Comparison of ENCODE assay signal across 8 cellular contexts in the genomic region with DNA sequence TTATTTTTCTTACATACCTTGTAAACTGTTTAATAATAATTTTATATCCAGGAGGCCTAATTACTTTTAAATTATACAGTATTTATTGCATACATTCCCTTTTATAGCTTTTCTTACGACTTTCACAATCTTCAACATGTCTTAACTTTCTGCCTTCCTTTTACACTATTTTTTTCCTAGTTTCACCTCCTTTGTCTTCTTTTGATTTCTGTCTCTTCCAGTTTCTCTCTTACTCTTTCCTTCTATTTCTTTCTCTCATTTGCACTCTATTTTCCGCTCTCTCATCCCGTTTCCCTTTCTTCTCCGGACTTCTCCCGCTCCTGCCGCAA. TPM values are rescaled to one million over a fixed set of nuclear protein-coding genes. Genes with fewer than 3 reads are reported as not detected.
DNase-seq lines count a peak whose midpoint lies in the region; ATAC-seq and TF ChIP-seq lines count a peak whose summit lies in the region.

No MANE protein-coding gene starts in this region.

- H4K20me1 ChIP-seq in Karpas-422 (ENCODE audit: insufficient read depth, low read depth, low read length), result no peaks in the 10 kb centered on the region

- H3K4me1 ChIP-seq in A673 (ENCODE audit: insufficient read depth, low read length, poor library complexity, severe bottlenecking) (peaks cover 7% of the 10 kb centered on the region), Karpas-422 (ENCODE audit: low read length) (peaks cover 33% of the 10 kb centered on the region), endocrine pancreas (ENCODE audit: control insufficient read depth, insufficient read depth, low read length) (no peaks in the 10 kb centered on the region)

- peak overlapping the region; percentile 53 for H3K4me3 ChIP-seq in A673 (ENCODE audit: low read depth, low read length, poor library complexity, severe bottlenecking)
- H3K4me3 ChIP-seq in Karpas-422 (ENCODE audit: low read length), result no peak overlapping the region
- H3K4me3 ChIP-seq in endocrine pancreas (ENCODE audit: control insufficient read depth, insufficient read depth, low read length), result peak overlapping the region; percentile 68

- H3K27me3 Mint-ChIP-seq in naive B cell, result no peaks in the 10 kb centered on the region

- H3K9ac ChIP-seq in Karpas-422 (ENCODE audit: low read length) (no peak overlapping the region), endocrine pancreas (ENCODE audit: control insufficient read depth, insufficient read depth, low read length) (no peak overlapping the region)

- H3K27ac Mint-ChIP-seq in naive B cell, result peak overlapping the region; percentile 44 to 96 (median 92)

- H3K4me1 Mint-ChIP-seq in naive B cell, result peaks cover 34 to 60% (median 54%) of the 10 kb centered on the region in 3 donors

- H3K27ac ChIP-seq in A673 (ENCODE audit: low read depth, low read length, poor library complexity, severe bottlenecking) (peak overlapping the region; percentile 75), Karpas-422 (ENCODE audit: low read length) (peak overlapping the region; percentile 80; the same call in 1 of the 2 replicates)

- no peak for DNase-seq in A673 (ENCODE audit: low spot score)
- no peak for DNase-seq in Karpas-422
- no peak for DNase-seq in naive B cell
- DNase-seq in DMS53 treated with DMSO at 0.1 percent for 48 hours (lab: John Stamatoyannopoulos, UW; ENCODE audit: unreplicated experiment), result no peak
- no peak for DNase-seq in mesenteric fat pad (ENCODE audit: low spot score)
- DNase-seq in NCI-H2171 (lab: John Stamatoyannopoulos, UW), result no peak
- no peak for DNase-seq in NCI-H345 treated with DMSO at 0.1 percent for 48 hours (lab: John Stamatoyannopoulos, UW; ENCODE audit: unreplicated experiment)

- CTCF ChIA-PET in A673 (lab: Charles Lee), result interaction anchor here (0.6 kb wide), 1 partner anchor 21 kb away, joined by 3 read pairs; no protein-coding TSS in a partner anchor

- no peaks in the 10 kb centered on the region for H3K36me3 Mint-ChIP-seq in naive B cell

- ATAC-seq in naive B cell (ENCODE audit: low read depth in 2 of 2), result no peak

- H3K79me2 ChIP-seq in Karpas-422 (ENCODE audit: low read length), result peaks cover 62% of the 10 kb centered on the region

- peak overlapping the region; percentile 83 to 97 (median 88) for H3K4me3 Mint-ChIP-seq in naive B cell

- POLR2A ChIA-PET in A673 (lab: Charles Lee; ENCODE audit: low non-redundant PET), result no interaction called here

- peaks cover 7% of the 10 kb centered on the region for H3K36me3 ChIP-seq in A673 (ENCODE audit: insufficient read depth, low read length, poor library complexity, severe bottlenecking)
- peaks cover 28% of the 10 kb centered on the region for H3K36me3 ChIP-seq in Karpas-422 (ENCODE audit: insufficient read depth, low read length)
- no peaks in the 10 kb centered on the region for H3K36me3 ChIP-seq in endocrine pancreas (ENCODE audit: control insufficient read depth, insufficient read depth, low read length)

- H2AFZ ChIP-seq in Karpas-422 (ENCODE audit: low read length), result no peak overlapping the region

- no peak for TF ChIP-seq CTCF in A673 (conservative IDR thresholded peaks at IDR 0.05; ENCODE audit: low read depth, low read length)

- H3K27me3 ChIP-seq in A673 (replicated peaks; ENCODE audit: insufficient read depth, low read depth, low read length, poor library complexity) (no peaks in the 10 kb centered on the region), Karpas-422 (ENCODE audit: low read length) (no peaks in the 10 kb centered on the region), endocrine pancreas (ENCODE audit: control insufficient read depth, insufficient read depth, low read length) (no peaks in the 10 kb centered on the region)

- BruUV-seq in A673 (replicated peaks; lab: Mats Ljungman, UMichigan), result TSS peak; percentile 38

- no peaks in the 10 kb centered on the region for H3K9me3 ChIP-seq in A673 (ENCODE audit: low read depth, low read length, poor library complexity, severe bottlenecking)
- H3K9me3 ChIP-seq in Karpas-422 (ENCODE audit: low read length), result no peaks in the 10 kb centered on the region
- no peaks in the 10 kb centered on the region for H3K9me3 ChIP-seq in endocrine pancreas (ENCODE audit: control insufficient read depth, low read length)

- intact Hi-C loops in A673 (cut with micrococcal nuclease; ENCODE audit: unreplicated experiment), result no loop called here

- no peaks in the 10 kb centered on the region for H3K9me3 Mint-ChIP-seq in naive B cell

- H3K9me2 ChIP-seq in Karpas-422 (replicated peaks; ENCODE audit: insufficient read depth, low read length), result no peaks in the 10 kb centered on the region

- peak overlapping the region; percentile 57 for H3K4me2 ChIP-seq in Karpas-422 (ENCODE audit: low read depth, low read length, poor library complexity, severe bottlenecking)

RNA-seq across cellular contexts. Expression of gene ZNF552, which starts 11.5 kb away (rescaled TPM):
- total RNA-seq in A673 (2021) (5.4 and 10.6 TPM in 2 replicates), mesenteric fat pad (4.0 TPM)
- 17.7 and 20.3 TPM in 2 replicates for total RNA-seq in Karpas-422 (2014; rRNA removed; shearing (Covaris generic); ENCODE audit: low replicate concordance)
- polyA plus RNA-seq in naive B cell (ENCODE audit: low read depth in 6 of 6), result 10 to 100 TPM in 2 of 6 donors, 1 to 10 TPM in 4; 4.1 to 15.2 (median 6.3) TPM

RNA-seq across cellular contexts. Expression of gene ZNF587B, which starts 26.9 kb away (rescaled TPM):
- 17.3 and 20.0 TPM in 2 replicates for total RNA-seq in A673 (2021)
- total RNA-seq in Karpas-422 (2014; rRNA removed; shearing (Covaris generic); ENCODE audit: low replicate concordance), result 16.3 and 20.1 TPM in 2 replicates
- 1 to 10 TPM in 5 of 6 donors, not detected in 1; 1.3 to 3.0 (median 1.5) TPM for polyA plus RNA-seq in naive B cell (ENCODE audit: low read depth in 6 of 6)
- 16.6 TPM for total RNA-seq in mesenteric fat pad

RNA-seq across cellular contexts. Expression of gene ZNF586, which starts 33.8 kb away (rescaled TPM):
- total RNA-seq in A673 (2021) (18.2 and 19.5 TPM in 2 replicates), mesenteric fat pad (13.0 TPM)
- total RNA-seq in Karpas-422 (2014; rRNA removed; shearing (Covaris generic); ENCODE audit: low replicate concordance), result 33.7 and 35.9 TPM in 2 replicates
- polyA plus RNA-seq in naive B cell (ENCODE audit: low read depth in 6 of 6), result 10 to 100 TPM; 17.1 to 29.8 (median 24.1) TPM

RNA-seq across cellular contexts. Expression of gene ZNF587, which starts 46.4 kb away (rescaled TPM):
- total RNA-seq in A673 (2021) (40.5 and 43.2 TPM in 2 replicates), mesenteric fat pad (25.7 TPM)
- 22.2 and 36.4 TPM in 2 replicates for total RNA-seq in Karpas-422 (2014; rRNA removed; shearing (Covaris generic); ENCODE audit: low replicate concordance)
- 10 to 100 TPM in 1 of 6 donors, 1 to 10 TPM in 5; 4.5 to 11.1 (median 6.8) TPM for polyA plus RNA-seq in naive B cell (ENCODE audit: low read depth in 6 of 6)

RNA-seq across cellular contexts. Expression of gene ZNF776, which starts 56.6 kb away (rescaled TPM):
- total RNA-seq in A673 (2021), result 10.3 and 15.8 TPM in 2 replicates
- 13.1 and 33.4 TPM in 2 replicates for total RNA-seq in Karpas-422 (2014; rRNA removed; shearing (Covaris generic); ENCODE audit: low replicate concordance)
- polyA plus RNA-seq in naive B cell (ENCODE audit: low read depth in 6 of 6), result 10 to 100 TPM; 11.9 to 18.4 (median 15.1) TPM
- total RNA-seq in mesenteric fat pad, result 11.5 TPM
